ENCODE assay signal across 8 cellular contexts in the genomic region with DNA sequence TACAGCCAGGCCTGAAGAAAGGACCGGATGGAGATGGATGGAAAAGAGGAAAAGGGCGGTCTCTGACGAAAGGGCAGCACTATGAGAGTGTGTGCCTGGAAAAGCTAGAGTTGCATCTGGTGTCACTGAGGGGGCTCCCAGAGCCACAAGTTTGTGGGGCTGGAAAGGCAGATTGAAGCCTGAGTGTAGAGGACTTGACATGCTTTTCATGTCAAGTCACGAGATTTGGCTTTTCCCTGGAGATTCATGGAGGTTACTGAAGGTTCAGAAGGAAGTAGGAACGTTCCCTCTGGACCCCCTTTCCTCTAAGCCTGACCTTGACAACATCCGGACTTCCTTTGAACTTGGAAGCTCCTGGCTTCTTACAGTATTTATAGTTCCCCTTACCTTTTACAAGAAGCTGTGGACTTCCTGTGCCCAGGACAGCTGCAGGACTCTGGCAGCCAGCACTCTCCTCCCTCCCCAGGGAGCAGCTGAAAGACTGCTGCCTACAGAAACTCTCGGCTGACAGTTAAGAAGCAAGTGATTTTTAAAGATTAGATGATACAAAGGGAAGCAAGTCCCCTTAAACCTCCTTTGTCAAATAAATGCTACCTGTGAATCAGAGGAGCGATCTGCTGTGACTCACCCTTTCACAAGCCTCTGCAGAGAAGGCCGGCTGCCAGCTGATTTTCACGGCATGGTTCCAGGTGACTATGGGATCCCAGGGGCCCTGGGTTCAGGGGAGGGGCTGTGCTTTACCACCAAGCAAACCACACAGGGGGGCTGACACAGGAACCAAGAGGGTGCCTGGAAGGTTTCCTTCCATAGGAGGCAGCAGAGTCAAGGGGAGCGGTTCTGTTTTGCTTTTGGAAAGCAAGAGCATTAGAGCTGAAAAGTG.
DNase-seq lines count a peak whose midpoint lies in the region; ATAC-seq, FAIRE-seq and TF ChIP-seq lines count a peak whose summit lies in the region.

No MANE protein-coding gene starts in this region.

- no peak overlapping the region for H3K23ac ChIP-seq in H9 (ENCODE audit: insufficient read length, low read depth, low read length)

- no CpG with 5 or more reads among the region's 11 CpGs for WGBS in H9 (ENCODE audit: extremely low coverage, insufficient read length, low lambda C conversion rate)

- H2AFZ ChIP-seq in H9 (ENCODE audit: low read length), result no peak overlapping the region

- H3K4me2 ChIP-seq in H9 (ENCODE audit: insufficient read depth, insufficient read length, low read length), result no peak overlapping the region

- H2BK120ac ChIP-seq in H9 (ENCODE audit: low read depth, low read length, poor library complexity, severe bottlenecking), result no peak overlapping the region

- no peaks in the 10 kb centered on the region for H4K20me1 ChIP-seq in H9 (ENCODE audit: control insufficient read depth, insufficient read depth, insufficient read length)

- no peak overlapping the region for H2BK12ac ChIP-seq in H9 (ENCODE audit: insufficient read length, low read depth, low read length)

- H3K36me3 ChIP-seq in NT2/D1 (ENCODE audit: insufficient read depth, insufficient read length, low read length), result no peaks in the 10 kb centered on the region

- H3K56ac ChIP-seq in H9 (ENCODE audit: insufficient read length, low read depth, low read length), result no peak overlapping the region

- H2BK5ac ChIP-seq in H9 (ENCODE audit: insufficient read length, low read length), result no peak overlapping the region

- no peak for FAIRE-seq in D721Med (lab: Jason Lieb, UNC)

- H3K9ac ChIP-seq in H9 (ENCODE audit: extremely low read depth, insufficient read length, low read length), result no peak overlapping the region
- H3K9ac ChIP-seq in NT2/D1 (ENCODE audit: insufficient read length, low read depth), result no peak overlapping the region

- peaks cover 16 to 18% of the 10 kb centered on the region in 2 experiments for H3K4me1 Mint-ChIP-seq in H9

- peak overlapping the region in 2 of 3 experiments; percentile 90 to 97; a peak in 4 of 7 replicates for H3K27ac Mint-ChIP-seq in H9

- H3K9me3 ChIP-seq in H9 (ENCODE audit: control insufficient read depth, low read depth, low read length) (no peaks in the 10 kb centered on the region), NT2/D1 (ENCODE audit: insufficient read depth, low read length) (no peaks in the 10 kb centered on the region)

- H3K14ac ChIP-seq in H9 (ENCODE audit: insufficient read depth, low read length), result no peak overlapping the region

- no peaks in the 10 kb centered on the region for H3K79me1 ChIP-seq in H9 (ENCODE audit: insufficient read depth, low read depth, low read length, poor library complexity, severe bottlenecking)

- H3K27me3 ChIP-seq in H9 (ENCODE audit: insufficient read depth, low read length), result no peaks in the 10 kb centered on the region
- H3K27me3 ChIP-seq in NT2/D1 (ENCODE audit: insufficient read depth, insufficient read length), result no peaks in the 10 kb centered on the region

- no peak overlapping the region for H3K4ac ChIP-seq in H9 (ENCODE audit: low read depth, low read length)

- no peak overlapping the region for H2AK5ac ChIP-seq in H9 (ENCODE audit: insufficient read length, low read length)

- H3K36me3 Mint-ChIP-seq in H9 (ENCODE audit: insufficient read depth in 1 of 3, low read depth in 3 of 3), result no peaks in the 10 kb centered on the region

- no peaks in the 10 kb centered on the region for H3K79me2 ChIP-seq in H9 (ENCODE audit: insufficient read depth, low read length)

- H3K4me3 Mint-ChIP-seq in H9, result peak overlapping the region; percentile 23 to 39; a peak in 3 of 5 replicates

- DNase-seq in D721Med (ENCODE audit: insufficient read length, low spot score) (no peak), H9 (peak; percentile 70), NT2/D1 (ENCODE audit: low read depth, low spot score) (peak; percentile 35), amniotic epithelial cell (ENCODE audit: low read depth) (peak; percentile 47), left lobe of liver (ENCODE audit: low spot score) (no peak), SW 1271 (lab: John Stamatoyannopoulos, UW) (no peak)
- DNase-seq in stimulated activated CD4-positive, alpha-beta T cell treated with anti-CD3 and anti-CD28 coated beads, TNF-alpha, amount 100 ng/mL, for 48 hours (ENCODE audit: low read depth in 3 of 3), result peak in 2 of 3 donors; percentile 32 to 34

- H2BK20ac ChIP-seq in H9 (ENCODE audit: low read depth, low read length, poor library complexity, severe bottlenecking), result no peak overlapping the region

- no peak overlapping the region for H2BK15ac ChIP-seq in H9 (ENCODE audit: low read depth, low read length)

- H4K91ac ChIP-seq in H9 (ENCODE audit: insufficient read length, low read depth, low read length), result no peak overlapping the region

- H3K27me3 Mint-ChIP-seq in H9 (ENCODE audit: low read depth), result no peaks in the 10 kb centered on the region; the same call in 1 of the 2 replicates

- H3T11ph ChIP-seq in H9 (ENCODE audit: low read length), result no peak overlapping the region

- H3K4me3 ChIP-seq in NT2/D1 (ENCODE audit: insufficient read length, low read depth), result no peak overlapping the region

- H3K9me3 Mint-ChIP-seq in H9, result peaks cover 0 to 6% of the 10 kb centered on the region in 2 experiments; a peak in 1 of 5 replicates

- no peak overlapping the region for H4K5ac ChIP-seq in H9 (ENCODE audit: insufficient read length, low read depth, low read length)

- H3K18ac ChIP-seq in H9 (ENCODE audit: insufficient read length, low read depth, low read length), result no peak overlapping the region

- no peak overlapping the region for H4K8ac ChIP-seq in H9 (replicated peaks; ENCODE audit: insufficient read length, low read depth, low read length)

- TF ChIP-seq CTCF in D721Med (IDR thresholded peaks at IDR 0.05; ENCODE audit: insufficient read depth, missing control alignments), result peak; percentile 56
- peak; percentile 74 for TF ChIP-seq CTCF in H9 (conservative IDR thresholded peaks at IDR 0.05)

- H3K4me1 ChIP-seq in H9 (ENCODE audit: insufficient read depth, low read length) (no peaks in the 10 kb centered on the region), NT2/D1 (ENCODE audit: insufficient read depth, insufficient read length) (peaks cover 3% of the 10 kb centered on the region)

- no peaks in the 10 kb centered on the region for H3K23me2 ChIP-seq in H9 (ENCODE audit: insufficient read length, low read depth, low read length, poor library complexity, severe bottlenecking)

- ATAC-seq in left lobe of liver (peak; percentile 88), GM21381 (IDR thresholded peaks at IDR 0.05; ENCODE audit: unreplicated experiment) (no peak)

- H3K27ac ChIP-seq in H9 (ENCODE audit: insufficient read length, low read depth, low read length), result no peak overlapping the region

Comparison
In these comparisons a context has a peak if more than half of its experiments do, and no peak if none do; other contexts are left out.
1. DNase-seq: peak in H9 (single experiment), NT2/D1 (single experiment), amniotic epithelial cell (single experiment) and stimulated activated CD4-positive, alpha-beta T cell treated with anti-CD3 and anti-CD28 coated beads, TNF-alpha, amount 100 ng/mL, for 48 hours (2 of 3); none in D721Med (single experiment), left lobe of liver (single experiment) and SW 1271 (0 of 2).